In the genomic region with DNA sequence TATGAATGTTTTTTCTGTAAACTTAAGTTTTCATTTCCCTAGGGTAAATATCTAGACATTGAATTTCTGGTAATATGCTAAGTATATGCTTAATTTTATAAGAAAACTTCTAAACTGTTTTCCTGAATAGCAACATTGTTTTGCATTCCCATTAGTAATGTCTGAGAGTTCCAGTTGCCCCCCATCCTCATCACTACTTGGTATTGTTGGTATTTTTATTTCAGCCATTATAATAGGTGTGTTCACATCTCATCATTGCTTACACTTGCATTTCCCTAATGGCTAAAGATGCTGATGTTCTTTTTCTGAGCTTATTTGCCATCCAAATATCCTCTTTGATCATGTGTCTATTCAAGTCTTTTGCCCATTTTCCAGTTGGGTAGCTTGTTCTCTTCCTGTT, we compare ENCODE assay signal across 35 cellular contexts.
"Had no signal": no experiment of that assay in that cellular context is flagged by ENCODE, and none has a peak within 500 bp of the region (broad histone marks: within the 10 kb centered on the region; RNA-seq: fewer than 3 reads in every experiment).

No MANE protein-coding gene starts in this region.

- H3K27me3 ChIP-seq: MG63 had no signal

- DNase-seq: Karpas-422, Kasumi-1, MG63, MM.1S, MV-4-11, NCI-H1048, NCI-H1092, NCI-H1092 treated with DMSO at 0.1 percent for 48 hours, NCI-H1105, NCI-H1105 treated with DMSO at 0.1 percent for 48 hours, NCI-H1417, NCI-H1417 treated with DMSO at 0.1 percent for 48 hours, NCI-H1436, NCI-H1436 treated with DMSO at 0.1 percent for 48 hours, NCI-H146, NCI-H1694, NCI-H1694 treated with DMSO at 0.1 percent for 48 hours, NCI-H187, NCI-H187 treated with DMSO at 0.1 percent for 48 hours, NCI-H1930, NCI-H2029, NCI-H2029 treated with DMSO at 0.1 percent for 48 hours, NCI-H2081, NCI-H2081 treated with DMSO at 0.1 percent for 48 hours, NCI-H2107, NCI-H2171, NCI-H2171 treated with DMSO at 0.1 percent for 48 hours, NCI-H2227 treated with DMSO at 0.1 percent for 48 hours, NCI-H226, NCI-H345, NCI-H446, NCI-H446 treated with DMSO at 0.1 percent for 48 hours, NCI-H510A, NCI-H510A treated with DMSO at 0.1 percent for 48 hours had no signal

- H3K27ac ChIP-seq: KMS-11 had no signal

- H3K4me3 ChIP-seq: MG63 had no signal
